Comparison of ENCODE assay signal across 5 cellular contexts in genomic region chr6:145238787-145239186, GRCh38.
"Had no signal": no experiment of that assay in that cellular context is flagged by ENCODE, and none has a peak within 500 bp of the region (broad histone marks: within the 10 kb centered on the region; RNA-seq: fewer than 3 reads in every experiment).

No MANE protein-coding gene starts in this region.

- FAIRE-seq: HTR-8/SVneo had no signal

- H3K36me3 ChIP-seq: HAP-1 had no signal

- DNase-seq: GOT3, H7, KBM-7 had no signal

- H3K4me3 ChIP-seq: HAP-1 had no signal
